2 cellular contexts compared by ENCODE assay signal in the genomic region with DNA sequence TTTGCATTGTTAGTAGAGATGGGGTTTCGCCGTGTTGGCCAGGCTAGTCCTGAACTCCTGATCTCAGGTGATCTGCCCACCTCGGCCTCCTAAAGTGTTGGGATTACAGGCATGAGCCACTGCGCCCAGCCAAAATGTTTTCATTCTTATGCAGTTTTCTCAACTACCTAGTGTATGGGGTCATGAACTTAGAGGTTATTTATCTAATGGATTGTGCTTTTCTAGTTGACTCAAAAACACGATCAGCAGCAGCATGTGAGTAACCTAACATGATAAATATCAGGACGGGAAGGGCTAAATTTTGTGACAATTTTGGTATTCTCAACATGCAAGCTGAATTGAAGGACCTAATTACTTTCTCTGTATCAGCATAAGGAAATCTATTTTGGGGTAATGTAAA.
TF ChIP-seq lines count a peak whose summit lies in the region.

No MANE protein-coding gene starts in this region.

TF ChIP-seq in HepG2, 621 proteins besides CTCF, POLR2A, EP300 and RAD21:
- TF ChIP-seq JUN (CRISPR knock-in tag; IDR thresholded peaks at IDR 0.05): no peak
- no peak for TF ChIP-seq ELF4 (CRISPR knock-in tag; IDR thresholded peaks at IDR 0.05; ENCODE audit: borderline replicate concordance)
- TF ChIP-seq, protein P1, sequence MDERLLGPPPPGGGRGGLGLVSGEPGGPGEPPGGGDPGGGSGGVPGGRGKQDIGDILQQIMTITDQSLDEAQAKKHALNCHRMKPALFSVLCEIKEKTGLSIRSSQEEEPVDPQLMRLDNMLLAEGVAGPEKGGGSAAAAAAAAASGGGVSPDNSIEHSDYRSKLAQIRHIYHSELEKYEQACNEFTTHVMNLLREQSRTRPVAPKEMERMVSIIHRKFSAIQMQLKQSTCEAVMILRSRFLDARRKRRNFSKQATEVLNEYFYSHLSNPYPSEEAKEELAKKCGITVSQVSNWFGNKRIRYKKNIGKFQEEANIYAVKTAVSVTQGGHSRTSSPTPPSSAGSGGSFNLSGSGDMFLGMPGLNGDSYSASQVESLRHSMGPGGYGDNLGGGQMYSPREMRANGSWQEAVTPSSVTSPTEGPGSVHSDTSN (CRISPR knock-in tag; IDR thresholded peaks at IDR 0.05): no peak
- no peak for TF ChIP-seq ZNF317 (CRISPR knock-in tag; IDR thresholded peaks at IDR 0.05)
- TF ChIP-seq, protein P2, sequence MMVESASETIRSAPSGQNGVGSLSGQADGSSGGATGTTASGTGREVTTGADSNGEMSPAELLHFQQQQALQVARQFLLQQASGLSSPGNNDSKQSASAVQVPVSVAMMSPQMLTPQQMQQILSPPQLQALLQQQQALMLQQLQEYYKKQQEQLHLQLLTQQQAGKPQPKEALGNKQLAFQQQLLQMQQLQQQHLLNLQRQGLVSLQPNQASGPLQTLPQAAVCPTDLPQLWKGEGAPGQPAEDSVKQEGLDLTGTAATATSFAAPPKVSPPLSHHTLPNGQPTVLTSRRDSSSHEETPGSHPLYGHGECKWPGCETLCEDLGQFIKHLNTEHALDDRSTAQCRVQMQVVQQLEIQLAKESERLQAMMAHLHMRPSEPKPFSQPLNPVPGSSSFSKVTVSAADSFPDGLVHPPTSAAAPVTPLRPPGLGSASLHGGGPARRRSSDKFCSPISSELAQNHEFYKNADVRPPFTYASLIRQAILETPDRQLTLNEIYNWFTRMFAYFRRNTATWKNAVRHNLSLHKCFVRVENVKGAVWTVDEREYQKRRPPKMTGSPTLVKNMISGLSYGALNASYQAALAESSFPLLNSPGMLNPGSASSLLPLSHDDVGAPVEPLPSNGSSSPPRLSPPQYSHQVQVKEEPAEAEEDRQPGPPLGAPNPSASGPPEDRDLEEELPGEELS (CRISPR knock-in tag; IDR thresholded peaks at IDR 0.05): no peak
- TF ChIP-seq MAZ (IDR thresholded peaks at IDR 0.05; ENCODE audit: borderline replicate concordance, low read depth, low read length): no peak
- no peak for TF ChIP-seq MAZ (CRISPR knock-in tag; IDR thresholded peaks at IDR 0.05; ENCODE audit: low read depth)
- TF ChIP-seq PHB2 (IDR thresholded peaks at IDR 0.05; ENCODE audit: partially characterized antibody): no peak
- TF ChIP-seq ZNF230 (CRISPR knock-in tag; IDR thresholded peaks at IDR 0.05): no peak

TF ChIP-seq in H1, 55 proteins besides CTCF, POLR2A, EP300 and RAD21:
- TF ChIP-seq KDM1A (IDR thresholded peaks at IDR 0.05; ENCODE audit: borderline replicate concordance, low read length): no peak
- TF ChIP-seq, protein P3, sequence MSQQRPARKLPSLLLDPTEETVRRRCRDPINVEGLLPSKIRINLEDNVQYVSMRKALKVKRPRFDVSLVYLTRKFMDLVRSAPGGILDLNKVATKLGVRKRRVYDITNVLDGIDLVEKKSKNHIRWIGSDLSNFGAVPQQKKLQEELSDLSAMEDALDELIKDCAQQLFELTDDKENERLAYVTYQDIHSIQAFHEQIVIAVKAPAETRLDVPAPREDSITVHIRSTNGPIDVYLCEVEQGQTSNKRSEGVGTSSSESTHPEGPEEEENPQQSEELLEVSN (IDR thresholded peaks at IDR 0.05): no peak
- no peak for TF ChIP-seq POU5F1 (IDR thresholded peaks at IDR 0.05; ENCODE audit: low read depth, low read length)
- no peak for TF ChIP-seq CTBP2 (IDR thresholded peaks at IDR 0.05; ENCODE audit: borderline replicate concordance, insufficient read depth, insufficient read length, low read length)
- no peak for TF ChIP-seq RXRA (IDR thresholded peaks at IDR 0.05; ENCODE audit: insufficient read depth, low read depth, low read length)
- TF ChIP-seq RFX5 (IDR thresholded peaks at IDR 0.05; ENCODE audit: borderline replicate concordance, low read depth, low read length): no peak
- no peak for TF ChIP-seq BCL11A (IDR thresholded peaks at IDR 0.05; ENCODE audit: low read depth in 2 of 2, low read length in 2 of 2)
- TF ChIP-seq CEBPB (IDR thresholded peaks at IDR 0.05; ENCODE audit: low read depth, low read length): no peak
- TF ChIP-seq TEAD4 (IDR thresholded peaks at IDR 0.05; ENCODE audit: low read depth, low read length): no peak
- no peak for TF ChIP-seq TAF7 (optimal IDR thresholded peaks at IDR 0.05; ENCODE audit: borderline replicate concordance, low read depth, low read length)
- TF ChIP-seq NRF1 (IDR thresholded peaks at IDR 0.05; ENCODE audit: low read depth, low read length): no peak
- TF ChIP-seq SIRT6 (IDR thresholded peaks at IDR 0.05; ENCODE audit: low read length): no peak
- no peak for TF ChIP-seq PHF8 (conservative IDR thresholded peaks at IDR 0.05; ENCODE audit: low read depth, low read length)
